Comparison of ENCODE assay signal across 2 cellular contexts in the genomic region with DNA sequence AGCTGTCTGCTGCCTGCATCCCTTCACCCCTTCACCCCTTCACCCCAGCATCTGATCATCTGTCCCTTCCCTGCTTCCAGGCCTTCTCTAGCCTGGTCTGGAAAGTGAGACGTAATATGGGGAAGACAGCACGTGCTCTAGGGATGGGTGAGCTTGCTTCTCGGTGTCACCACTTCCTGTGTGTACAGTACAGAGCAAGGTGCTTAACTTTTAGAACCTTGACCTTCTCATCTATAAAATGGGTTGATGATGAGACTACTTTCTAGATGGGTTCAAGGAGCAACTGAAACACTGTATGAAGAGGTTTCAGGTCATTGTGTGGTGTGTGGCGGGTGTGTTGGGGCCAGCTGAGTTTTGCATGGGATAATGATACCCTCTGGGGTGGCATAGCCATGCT.
TF ChIP-seq lines count a peak whose summit lies in the region.

No MANE protein-coding gene starts in this region.

TF ChIP-seq in SK-N-SH, 30 proteins besides CTCF, POLR2A, EP300 and RAD21 (continued from another document):
- no peak for TF ChIP-seq TAF1 (IDR thresholded peaks at IDR 0.05; ENCODE audit: borderline replicate concordance, low read depth, low read length)
- TF ChIP-seq, protein P1, sequence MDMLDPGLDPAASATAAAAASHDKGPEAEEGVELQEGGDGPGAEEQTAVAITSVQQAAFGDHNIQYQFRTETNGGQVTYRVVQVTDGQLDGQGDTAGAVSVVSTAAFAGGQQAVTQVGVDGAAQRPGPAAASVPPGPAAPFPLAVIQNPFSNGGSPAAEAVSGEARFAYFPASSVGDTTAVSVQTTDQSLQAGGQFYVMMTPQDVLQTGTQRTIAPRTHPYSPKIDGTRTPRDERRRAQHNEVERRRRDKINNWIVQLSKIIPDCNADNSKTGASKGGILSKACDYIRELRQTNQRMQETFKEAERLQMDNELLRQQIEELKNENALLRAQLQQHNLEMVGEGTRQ (IDR thresholded peaks at IDR 0.05; ENCODE audit: borderline replicate concordance, low read depth, low read length), result no peak
- TF ChIP-seq, protein P2, sequence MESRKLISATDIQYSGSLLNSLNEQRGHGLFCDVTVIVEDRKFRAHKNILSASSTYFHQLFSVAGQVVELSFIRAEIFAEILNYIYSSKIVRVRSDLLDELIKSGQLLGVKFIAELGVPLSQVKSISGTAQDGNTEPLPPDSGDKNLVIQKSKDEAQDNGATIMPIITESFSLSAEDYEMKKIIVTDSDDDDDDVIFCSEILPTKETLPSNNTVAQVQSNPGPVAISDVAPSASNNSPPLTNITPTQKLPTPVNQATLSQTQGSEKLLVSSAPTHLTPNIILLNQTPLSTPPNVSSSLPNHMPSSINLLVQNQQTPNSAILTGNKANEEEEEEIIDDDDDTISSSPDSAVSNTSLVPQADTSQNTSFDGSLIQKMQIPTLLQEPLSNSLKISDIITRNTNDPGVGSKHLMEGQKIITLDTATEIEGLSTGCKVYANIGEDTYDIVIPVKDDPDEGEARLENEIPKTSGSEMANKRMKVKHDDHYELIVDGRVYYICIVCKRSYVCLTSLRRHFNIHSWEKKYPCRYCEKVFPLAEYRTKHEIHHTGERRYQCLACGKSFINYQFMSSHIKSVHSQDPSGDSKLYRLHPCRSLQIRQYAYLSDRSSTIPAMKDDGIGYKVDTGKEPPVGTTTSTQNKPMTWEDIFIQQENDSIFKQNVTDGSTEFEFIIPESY (IDR thresholded peaks at IDR 0.05; ENCODE audit: borderline replicate concordance, low read depth), result no peak

TF ChIP-seq in SK-N-SH treated with all-trans-retinoic acid at 6 μM for 48 hours, 23 proteins besides CTCF, POLR2A, EP300 and RAD21 (continued from another document):
- TF ChIP-seq ARNTL (CRISPR knock-in tag; IDR thresholded peaks at IDR 0.05; ENCODE audit: borderline replicate concordance, low read depth), result no peak
- TF ChIP-seq ZFP3 (CRISPR knock-in tag; IDR thresholded peaks at IDR 0.05), result no peak
- no peak for TF ChIP-seq ZNF8 (CRISPR knock-in tag; IDR thresholded peaks at IDR 0.05)
- TF ChIP-seq, protein P3, sequence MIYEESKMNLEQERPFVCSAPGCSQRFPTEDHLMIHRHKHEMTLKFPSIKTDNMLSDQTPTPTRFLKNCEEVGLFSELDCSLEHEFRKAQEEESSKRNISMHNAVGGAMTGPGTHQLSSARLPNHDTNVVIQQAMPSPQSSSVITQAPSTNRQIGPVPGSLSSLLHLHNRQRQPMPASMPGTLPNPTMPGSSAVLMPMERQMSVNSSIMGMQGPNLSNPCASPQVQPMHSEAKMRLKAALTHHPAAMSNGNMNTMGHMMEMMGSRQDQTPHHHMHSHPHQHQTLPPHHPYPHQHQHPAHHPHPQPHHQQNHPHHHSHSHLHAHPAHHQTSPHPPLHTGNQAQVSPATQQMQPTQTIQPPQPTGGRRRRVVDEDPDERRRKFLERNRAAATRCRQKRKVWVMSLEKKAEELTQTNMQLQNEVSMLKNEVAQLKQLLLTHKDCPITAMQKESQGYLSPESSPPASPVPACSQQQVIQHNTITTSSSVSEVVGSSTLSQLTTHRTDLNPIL (CRISPR knock-in tag; IDR thresholded peaks at IDR 0.05; ENCODE audit: low read depth), result no peak
- TF ChIP-seq ISL1 (CRISPR knock-in tag; IDR thresholded peaks at IDR 0.05), result no peak
- TF ChIP-seq PPARA (CRISPR knock-in tag; IDR thresholded peaks at IDR 0.05; ENCODE audit: borderline replicate concordance), result no peak
- no peak for TF ChIP-seq OSR1 (CRISPR knock-in tag; IDR thresholded peaks at IDR 0.05)
- TF ChIP-seq CSDC2 (CRISPR knock-in tag; IDR thresholded peaks at IDR 0.05), result no peak
- TF ChIP-seq ZNF70 (CRISPR knock-in tag; IDR thresholded peaks at IDR 0.05), result no peak
- no peak for TF ChIP-seq ZC3H10 (CRISPR knock-in tag; IDR thresholded peaks at IDR 0.05)
- no peak for TF ChIP-seq TOX (CRISPR knock-in tag; IDR thresholded peaks at IDR 0.05; ENCODE audit: borderline replicate concordance)
- TF ChIP-seq SNAI2 (CRISPR knock-in tag; IDR thresholded peaks at IDR 0.05), result no peak
